Comparison of ENCODE assay signal across 16 cellular contexts in the genomic region with DNA sequence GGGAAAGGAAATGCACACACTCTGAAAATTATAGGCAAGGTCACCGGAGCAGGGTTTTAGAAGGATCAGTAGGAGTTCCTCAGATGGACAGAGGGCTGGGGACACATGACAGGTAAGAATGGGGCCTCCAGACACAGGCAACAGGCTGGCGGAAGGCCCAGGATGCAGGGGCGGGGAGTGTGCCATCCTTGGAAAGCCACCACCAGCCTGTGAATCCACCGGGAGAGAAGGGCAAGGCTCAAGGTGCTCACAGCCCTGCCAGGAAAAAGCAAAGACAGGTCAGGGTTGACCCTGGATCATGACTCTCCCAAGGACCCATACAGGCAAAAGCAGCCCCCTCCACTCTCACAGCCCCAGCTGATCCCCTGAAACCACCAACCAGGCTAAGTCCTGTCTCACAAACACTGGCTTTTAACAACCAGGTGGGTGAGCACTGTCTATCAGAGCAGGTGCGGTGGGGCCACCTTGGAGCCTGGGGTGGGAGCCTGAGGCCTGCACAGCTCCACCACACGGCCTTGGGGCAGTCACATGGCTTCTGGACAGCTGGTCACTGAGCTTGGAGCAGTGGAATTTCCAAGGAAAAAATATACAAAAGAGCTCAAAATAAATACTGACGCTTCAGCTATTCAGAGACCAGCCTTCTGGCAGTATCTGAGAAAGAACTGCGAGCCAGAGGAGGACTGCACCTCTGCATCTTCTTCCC. TPM values are rescaled to one million over a fixed set of nuclear protein-coding genes. Genes with fewer than 3 reads are reported as not detected.
DNase-seq lines count a peak whose midpoint lies in the region; ATAC-seq and TF ChIP-seq lines count a peak whose summit lies in the region.
"Had no signal": no experiment of that assay in that cellular context is flagged by ENCODE, and none has a peak within 500 bp of the region (broad histone marks: within the 10 kb centered on the region; RNA-seq: fewer than 3 reads in every experiment).

No MANE protein-coding gene starts in this region.

- POLR2A ChIA-PET in naive thymus-derived CD8-positive, alpha-beta T cell (lab: Charles Lee): no interaction called here

- H3K4me3 ChIP-seq in left ventricle myocardium inferior (no peak overlapping the region), upper lobe of right lung (no peak overlapping the region)
- H3K4me3 ChIP-seq: lung had no signal

- no peaks in the 10 kb centered on the region for H3K9me3 Mint-ChIP-seq in central memory CD8-positive, alpha-beta T cell
- H3K9me3 Mint-ChIP-seq in naive thymus-derived CD8-positive, alpha-beta T cell: no peaks in the 10 kb centered on the region
- H3K9me3 Mint-ChIP-seq: activated B cell treated with CpG ODN at 0.5 μM for 24 hours had no signal

- ATAC-seq in Right ventricle myocardium superior (ENCODE audit: poor library complexity) (no peak), upper lobe of right lung (no peak), HG03045 (IDR thresholded peaks at IDR 0.05; ENCODE audit: unreplicated experiment) (no peak), GM21423 (IDR thresholded peaks at IDR 0.05; ENCODE audit: unreplicated experiment) (no peak)
- no peak for ATAC-seq in central memory CD8-positive, alpha-beta T cell (replicated peaks; ENCODE audit: extremely low read depth, poor library complexity, severe bottlenecking)
- no peak for ATAC-seq in naive thymus-derived CD8-positive, alpha-beta T cell

- peak overlapping the region; percentile 2 for H3K4me3 Mint-ChIP-seq in central memory CD8-positive, alpha-beta T cell
- H3K4me3 Mint-ChIP-seq in naive thymus-derived CD8-positive, alpha-beta T cell: no peak overlapping the region
- H3K4me3 Mint-ChIP-seq: activated B cell treated with CpG ODN at 0.5 μM for 24 hours had no signal

- peak overlapping the region; percentile 99 for H3K27ac Mint-ChIP-seq in central memory CD8-positive, alpha-beta T cell (ENCODE audit: low read depth)
- H3K27ac Mint-ChIP-seq in naive thymus-derived CD8-positive, alpha-beta T cell: peak overlapping the region in 6 of 10 donors; percentile 8 to 80 (median 51)
- H3K27ac Mint-ChIP-seq: activated B cell treated with CpG ODN at 0.5 μM for 24 hours had no signal

- peaks cover 68% of the 10 kb centered on the region for H3K4me1 Mint-ChIP-seq in central memory CD8-positive, alpha-beta T cell
- peaks cover 28 to 57% (median 47%) of the 10 kb centered on the region in 4 donors for H3K4me1 Mint-ChIP-seq in naive thymus-derived CD8-positive, alpha-beta T cell

- TF ChIP-seq CTCF in left ventricle myocardium inferior (IDR thresholded peaks at IDR 0.05; ENCODE audit: borderline replicate concordance) (no peak), upper lobe of right lung (IDR thresholded peaks at IDR 0.05) (no peak)

- H3K27ac ChIP-seq in left ventricle myocardium inferior (replicated peaks) (peak overlapping the region; percentile 25), upper lobe of right lung (peak overlapping the region; percentile 31)

- no peaks in the 10 kb centered on the region for H3K27me3 Mint-ChIP-seq in central memory CD8-positive, alpha-beta T cell
- H3K27me3 Mint-ChIP-seq in naive thymus-derived CD8-positive, alpha-beta T cell: no peaks in the 10 kb centered on the region
- H3K27me3 Mint-ChIP-seq: activated B cell treated with CpG ODN at 0.5 μM for 24 hours had no signal

- H3K4me1 ChIP-seq in left ventricle myocardium inferior (peaks cover 81% of the 10 kb centered on the region), upper lobe of right lung (peaks cover 44% of the 10 kb centered on the region)

- H3K27me3 ChIP-seq in left ventricle myocardium inferior (ENCODE audit: low read depth): no peaks in the 10 kb centered on the region
- no peaks in the 10 kb centered on the region for H3K27me3 ChIP-seq in upper lobe of right lung

- peaks cover 32% of the 10 kb centered on the region for H3K36me3 Mint-ChIP-seq in central memory CD8-positive, alpha-beta T cell (ENCODE audit: insufficient read depth)
- peaks cover 0 to 22% (median 0%) of the 10 kb centered on the region in 3 donors for H3K36me3 Mint-ChIP-seq in naive thymus-derived CD8-positive, alpha-beta T cell

- intact Hi-C loops in left ventricle myocardium inferior (cut with micrococcal nuclease): no loop called here
- intact Hi-C loops in Right ventricle myocardium superior (cut with DNase I): no loop called here
- intact Hi-C loops in upper lobe of right lung (cut with DNase I): no loop called here

- no peak for DNase-seq in left ventricle myocardium inferior
- DNase-seq in Right ventricle myocardium superior: no peak
- no peak for DNase-seq in central memory CD8-positive, alpha-beta T cell (ENCODE audit: low spot score in 2 of 2)
- no peak for DNase-seq in naive thymus-derived CD8-positive, alpha-beta T cell
- no peak for DNase-seq in upper lobe of right lung
- DNase-seq in stimulated activated CD4-positive, alpha-beta T cell treated with anti-CD3 and anti-CD28 coated beads, Interleukin-4, amount 100 ng/mL, for 4 hours: no peak
- DNase-seq: activated B cell treated with CpG ODN at 0.5 μM for 24 hours; activated T-cell treated with anti-CD3 and anti-CD28 coated beads, Interleukin-2, amount 50 U/mL, for 1 hour; amygdala; cortex of kidney; NCI-H187; NCI-H510A; stimulated activated naive CD4-positive, alpha-beta T cell had no signal

- H3K9me3 ChIP-seq in left ventricle myocardium inferior (replicated peaks) (no peaks in the 10 kb centered on the region), upper lobe of right lung (no peaks in the 10 kb centered on the region)

- H3K36me3 ChIP-seq in left ventricle myocardium inferior (peaks cover 16% of the 10 kb centered on the region), upper lobe of right lung (peaks cover 13% of the 10 kb centered on the region)

RNA-seq across cellular contexts. Expression of gene ISYNA1, which starts 35.2 kb away (rescaled TPM):
- total RNA-seq in left ventricle myocardium inferior: 24.1 TPM
- total RNA-seq in Right ventricle myocardium superior: 26.0 TPM
- 10 to 100 TPM; 62.5 to 63.7 TPM for total RNA-seq in naive thymus-derived CD8-positive, alpha-beta T cell
- 10 to 100 TPM; 28.3 to 53.2 (median 40.4) TPM for polyA plus RNA-seq in naive thymus-derived CD8-positive, alpha-beta T cell
- total RNA-seq in upper lobe of right lung: 34.6 TPM

RNA-seq across cellular contexts. Expression of gene ELL, which starts 48.7 kb away (rescaled TPM):
- total RNA-seq in left ventricle myocardium inferior: 7.9 TPM
- 7.5 TPM for total RNA-seq in Right ventricle myocardium superior
- 10 to 100 TPM; 23.7 to 24.1 TPM for total RNA-seq in naive thymus-derived CD8-positive, alpha-beta T cell
- polyA plus RNA-seq in naive thymus-derived CD8-positive, alpha-beta T cell: 10 to 100 TPM in 1 of 3 donors, 1 to 10 TPM in 2; 7.6 to 11.0 (median 9.3) TPM
- total RNA-seq in upper lobe of right lung: 17.7 TPM

RNA-seq across cellular contexts. Expression of gene SSBP4, which starts 54.0 kb away (rescaled TPM):
- 30.8 TPM for total RNA-seq in left ventricle myocardium inferior
- 30.4 TPM for total RNA-seq in Right ventricle myocardium superior
- 10 to 100 TPM; 41.3 to 45.4 TPM for total RNA-seq in naive thymus-derived CD8-positive, alpha-beta T cell
- polyA plus RNA-seq in naive thymus-derived CD8-positive, alpha-beta T cell: 10 to 100 TPM; 48.1 to 78.8 (median 61.1) TPM
- total RNA-seq in upper lobe of right lung: 57.3 TPM
